ENCODE assay signal across 8 cellular contexts in genomic region chr13:25300861-25301346, GRCh38. TPM values are rescaled to one million over a fixed set of nuclear protein-coding genes. Genes with fewer than 3 reads are reported as not detected.
DNase-seq lines count a peak whose midpoint lies in the region; ATAC-seq, FAIRE-seq and TF ChIP-seq lines count a peak whose summit lies in the region.

No MANE protein-coding gene starts in this region.

- peak overlapping the region; percentile 87 for H3K9ac ChIP-seq in endothelial cell of umbilical vein (replicated peaks; ENCODE audit: extremely low read depth, insufficient read depth, low read length)

- intact Hi-C loops in endothelial cell of umbilical vein (cut with micrococcal nuclease), result loop anchor here (1.0 to 5.0 kb wide), 3 partner anchors 14 to 794 kb away; partner anchors contain the start of gene MTMR6
- intact Hi-C loops in naive thymus-derived CD4-positive, alpha-beta T cell (cut with micrococcal nuclease), result loop anchor here (1.0 to 10.0 kb wide), 13 partner anchors 14 to 1954 kb away; partner anchors contain the start of genes CDK8 (in 2 of the 2), MTMR6 (in 2 of the 2), RNF6 (in 1 of the 2) and RPL21 (in 1 of the 2)
- intact Hi-C loops in vagina (cut with DNase I), result no loop called here

- H3K36me3 ChIP-seq in endothelial cell of umbilical vein (ENCODE audit: control insufficient read depth in 2 of 2, extremely low read depth in 1 of 2, insufficient read depth in 2 of 2, low read length in 2 of 2) (peaks cover 0 to 2% of the 10 kb centered on the region in 2 experiments), vagina (no peaks in the 10 kb centered on the region)
- H3K36me3 ChIP-seq in naive thymus-derived CD4-positive, alpha-beta T cell (ENCODE audit: control insufficient read depth in 2 of 3, insufficient read depth in 3 of 3, low read length in 3 of 3), result no peaks in the 10 kb centered on the region

- peak overlapping the region; percentile 20 to 99 (median 94) for H3K4me3 ChIP-seq in endothelial cell of umbilical vein (replicated peaks in 1 of 3; ENCODE audit: insufficient read depth in 1 of 3, low read depth in 1 of 3, low read length in 3 of 3)
- peak overlapping the region; percentile 64 for H3K4me3 ChIP-seq in naive thymus-derived CD4-positive, alpha-beta T cell (ENCODE audit: low read length)
- peak overlapping the region; percentile 82 to 96 for H3K4me3 ChIP-seq in vagina

- H3K27me3 ChIP-seq in endothelial cell of umbilical vein (ENCODE audit: control insufficient read depth in 2 of 2, insufficient read depth in 2 of 2, low read length in 2 of 2) (peaks cover 11 to 28% of the 10 kb centered on the region in 2 experiments), vagina (no peaks in the 10 kb centered on the region)
- peaks cover 0 to 5% of the 10 kb centered on the region in 2 donors for H3K27me3 ChIP-seq in naive thymus-derived CD4-positive, alpha-beta T cell (ENCODE audit: control insufficient read depth in 2 of 2, insufficient read depth in 2 of 2, low read length in 2 of 2)

- FAIRE-seq in endothelial cell of umbilical vein (lab: Jason Lieb, UNC), result no peak

- no peak for TF ChIP-seq POLR2A in endothelial cell of umbilical vein (IDR thresholded peaks at IDR 0.05; ENCODE audit: low read depth, low read length)
- no peak for TF ChIP-seq POLR2A in vagina (IDR thresholded peaks at IDR 0.05)

- no peak for TF ChIP-seq CTCF in WTC11 (IDR thresholded peaks at IDR 0.05)
- no peak for TF ChIP-seq CTCF in endothelial cell of umbilical vein (IDR thresholded peaks at IDR 0.05; ENCODE audit: extremely low read depth in 1 of 2, insufficient read depth in 1 of 2, low read depth in 1 of 2, low read length in 2 of 2)
- TF ChIP-seq CTCF in vagina (IDR thresholded peaks at IDR 0.05), result no peak

- H3K27ac Mint-ChIP-seq in WTC11, result no peak overlapping the region
- peak overlapping the region; percentile 87 to 97 (median 93) for H3K27ac Mint-ChIP-seq in naive thymus-derived CD4-positive, alpha-beta T cell

- dilution Hi-C loops in endothelial cell of umbilical vein (cut with MboI; ENCODE audit: extremely low pct_ligation_motif_present, low sequenced_read_pairs), result no loop called here

- H2AFZ ChIP-seq in endothelial cell of umbilical vein (ENCODE audit: low read depth, low read length), result peak overlapping the region; percentile 93

- no peak for DNase-seq in WTC11 (ENCODE audit: low spot score)
- no peak for DNase-seq in endothelial cell of umbilical vein (ENCODE audit: low read depth, low spot score)
- peak in 2 of 9 donors; percentile 9 to 33 for DNase-seq in naive thymus-derived CD4-positive, alpha-beta T cell
- no peak for DNase-seq in vagina (ENCODE audit: extremely low spot score in 2 of 2)
- DNase-seq in DMS79 treated with DMSO at 0.1 percent for 48 hours (lab: John Stamatoyannopoulos, UW), result no peak
- no peak for DNase-seq in NCI-H524 treated with DMSO at 0.1 percent for 48 hours (lab: John Stamatoyannopoulos, UW)

- peaks cover 41% of the 10 kb centered on the region for H3K79me2 ChIP-seq in endothelial cell of umbilical vein (ENCODE audit: control insufficient read depth, insufficient read depth, low read length)

- peaks cover 15% of the 10 kb centered on the region for H3K4me1 Mint-ChIP-seq in WTC11
- H3K4me1 Mint-ChIP-seq in naive thymus-derived CD4-positive, alpha-beta T cell, result peaks cover 21 to 48% (median 43%) of the 10 kb centered on the region in 7 donors

- peak overlapping the region; percentile 87 for H3K4me2 ChIP-seq in endothelial cell of umbilical vein (ENCODE audit: insufficient read depth, low read length)

- H3K9me3 Mint-ChIP-seq in WTC11, result 0 out of 2 replicates have a peak, but pooled peaks cover 4% of the 10 kb centered on the region
- H3K9me3 Mint-ChIP-seq in naive thymus-derived CD4-positive, alpha-beta T cell, result no peaks in the 10 kb centered on the region

- ATAC-seq in GM18868 (IDR thresholded peaks at IDR 0.05; ENCODE audit: unreplicated experiment), result peak; percentile 15
- peak; percentile 19 for ATAC-seq in HG02973 (IDR thresholded peaks at IDR 0.05; ENCODE audit: unreplicated experiment)
- ATAC-seq in WTC11, result peak; percentile 20
- peak; percentile 16 for ATAC-seq in naive thymus-derived CD4-positive, alpha-beta T cell

- H4K20me1 ChIP-seq in endothelial cell of umbilical vein (replicated peaks; ENCODE audit: control insufficient read depth, extremely low read depth, insufficient read depth, low read length), result peaks cover 4% of the 10 kb centered on the region

- POLR2A ChIA-PET in WTC11 (lab: Charles Lee), result no interaction called here
- POLR2A ChIA-PET in endothelial cell of umbilical vein (lab: Charles Lee), result no interaction called here
- POLR2A ChIA-PET in naive thymus-derived CD4-positive, alpha-beta T cell (lab: Charles Lee), result interaction anchor here (1.0 to 1.2 kb wide), 3 partner anchors 10 to 17 kb away, joined by 3 to 6 read pairs (median 4); no protein-coding TSS in a partner anchor

- H3K27me3 Mint-ChIP-seq in WTC11 (ENCODE audit: low read depth), result peaks cover 33% of the 10 kb centered on the region
- peaks cover 7 to 23% (median 11%) of the 10 kb centered on the region in 5 donors for H3K27me3 Mint-ChIP-seq in naive thymus-derived CD4-positive, alpha-beta T cell

- peaks cover 18% of the 10 kb centered on the region for H3K36me3 Mint-ChIP-seq in WTC11
- H3K36me3 Mint-ChIP-seq in naive thymus-derived CD4-positive, alpha-beta T cell, result peaks cover 4 to 10% (median 6%) of the 10 kb centered on the region in 5 donors

- CTCF ChIA-PET in WTC11 (lab: Charles Lee), result interaction anchor here (1.3 kb wide), 1 partner anchor 13 kb away, joined by 3 read pairs; no protein-coding TSS in a partner anchor
- CTCF ChIA-PET in endothelial cell of umbilical vein (lab: Charles Lee), result interaction anchor here (2.0 to 2.9 kb wide), 2 partner anchors 8 to 14 kb away, joined by 7 to 18 read pairs; partner anchors contain the start of gene MTMR6
- CTCF ChIA-PET in naive thymus-derived CD4-positive, alpha-beta T cell (lab: Charles Lee), result interaction anchor here (1.0 to 1.5 kb wide), 2 partner anchors 9 to 14 kb away, joined by 4 to 5 read pairs; no protein-coding TSS in a partner anchor

- H3K4me1 ChIP-seq in endothelial cell of umbilical vein (ENCODE audit: control insufficient read depth, extremely low read depth, insufficient read depth, low read length), result peaks cover 16% of the 10 kb centered on the region
- peaks cover 13 to 22% of the 10 kb centered on the region in 2 donors for H3K4me1 ChIP-seq in naive thymus-derived CD4-positive, alpha-beta T cell (ENCODE audit: control insufficient read depth in 2 of 2, insufficient read depth in 2 of 2, low read length in 2 of 2)
- H3K4me1 ChIP-seq in vagina, result peaks cover 31% of the 10 kb centered on the region

- H3K4me3 Mint-ChIP-seq in WTC11, result peak overlapping the region; percentile 89
- peak overlapping the region; percentile 86 to 95 (median 92) for H3K4me3 Mint-ChIP-seq in naive thymus-derived CD4-positive, alpha-beta T cell

- TSS peak; percentile 79 for BruUV-seq in endothelial cell of umbilical vein (replicated peaks; lab: Mats Ljungman, UMichigan)

- H3K9me3 ChIP-seq in endothelial cell of umbilical vein (replicated peaks; ENCODE audit: control insufficient read depth, insufficient read depth, low read length) (no peaks in the 10 kb centered on the region), vagina (no peaks in the 10 kb centered on the region)
- no peaks in the 10 kb centered on the region for H3K9me3 ChIP-seq in naive thymus-derived CD4-positive, alpha-beta T cell (ENCODE audit: control insufficient read depth in 2 of 3, low read length in 3 of 3)

- no peaks in the 10 kb centered on the region for H3K9me1 ChIP-seq in endothelial cell of umbilical vein (replicated peaks; ENCODE audit: control insufficient read depth, extremely low read depth, insufficient read depth, low read length)

- H3K27ac ChIP-seq in endothelial cell of umbilical vein (ENCODE audit: insufficient read depth, low read depth, low read length) (peak overlapping the region; percentile 64), vagina (peak overlapping the region; percentile 93)
- peak overlapping the region; percentile 93 for H3K27ac ChIP-seq in naive thymus-derived CD4-positive, alpha-beta T cell (ENCODE audit: low read depth, low read length)

TF ChIP-seq in endothelial cell of umbilical vein, 7 proteins besides CTCF, POLR2A, EP300 and RAD21 (continues in another document):
- TF ChIP-seq MAX (IDR thresholded peaks at IDR 0.05; ENCODE audit: insufficient read depth, insufficient read length) (no peak), GATA2 (IDR thresholded peaks at IDR 0.05; ENCODE audit: insufficient read depth, insufficient read length, low read depth, low read length) (no peak), POLR2AphosphoS5 (IDR thresholded peaks at IDR 0.05; ENCODE audit: insufficient read depth, low read depth, low read length) (no peak), FOS (IDR thresholded peaks at IDR 0.05; ENCODE audit: borderline replicate concordance, insufficient read depth, low read length) (no peak)

RNA-seq across cellular contexts. Expression of gene NUP58, which starts 0.5 kb away (rescaled TPM):
- total RNA-seq in WTC11 (2021), result 59.0 to 63.4 TPM (median 60.3 TPM) in 3 replicates
- total RNA-seq in endothelial cell of umbilical vein, result 49.6 and 59.2 TPM in 2 replicates
- polyA plus RNA-seq in endothelial cell of umbilical vein, result 27.2 and 28.5 TPM in 2 replicates
- 18.6 and 20.3 TPM in 2 replicates for polyA plus RNA-seq in endothelial cell of umbilical vein (2011; cell fraction: cytosol; rRNA removed)
- 23.2 and 33.8 TPM in 2 replicates for polyA plus RNA-seq in endothelial cell of umbilical vein (2011; cell fraction: nucleus; rRNA removed)
- polyA plus RNA-seq in endothelial cell of umbilical vein (2012), result 19.6 and 26.4 TPM in 2 replicates
- polyA minus RNA-seq in endothelial cell of umbilical vein, result 65.4 and 77.9 TPM in 2 replicates
- polyA minus RNA-seq in endothelial cell of umbilical vein (2011; cell fraction: cytosol; rRNA and poly(A)+ RNA removed), result 23.9 TPM
- polyA minus RNA-seq in endothelial cell of umbilical vein (2011; cell fraction: nucleus; rRNA and poly(A)+ RNA removed), result 37.9 and 48.1 TPM in 2 replicates
- total RNA-seq in naive thymus-derived CD4-positive, alpha-beta T cell, result 10 to 100 TPM; 41.1 to 89.1 (median 57.0) TPM
- 10 to 100 TPM; 13.4 to 22.1 TPM for polyA plus RNA-seq in naive thymus-derived CD4-positive, alpha-beta T cell
- total RNA-seq in vagina, result 64.3 TPM

RNA-seq across cellular contexts. Expression of gene MTMR6, which starts 13.6 kb away (rescaled TPM):
- total RNA-seq in WTC11 (2021), result 7.0 to 8.6 TPM (median 7.6 TPM) in 3 replicates
- 20.9 and 21.7 TPM in 2 replicates for total RNA-seq in endothelial cell of umbilical vein
- 7.3 and 10.2 TPM in 2 replicates for polyA plus RNA-seq in endothelial cell of umbilical vein
- polyA plus RNA-seq in endothelial cell of umbilical vein (2011; cell fraction: cytosol; rRNA removed), result 10.1 and 10.3 TPM in 2 replicates
- 8.9 and 13.2 TPM in 2 replicates for polyA plus RNA-seq in endothelial cell of umbilical vein (2011; cell fraction: nucleus; rRNA removed)
- 16.4 and 22.2 TPM in 2 replicates for polyA plus RNA-seq in endothelial cell of umbilical vein (2012)
- polyA minus RNA-seq in endothelial cell of umbilical vein, result 12.2 and 12.5 TPM in 2 replicates
- polyA minus RNA-seq in endothelial cell of umbilical vein (2011; cell fraction: cytosol; rRNA and poly(A)+ RNA removed), result 8.2 TPM
- 11.2 and 15.6 TPM in 2 replicates for polyA minus RNA-seq in endothelial cell of umbilical vein (2011; cell fraction: nucleus; rRNA and poly(A)+ RNA removed)
- 10 to 100 TPM; 16.0 to 23.2 (median 18.5) TPM for total RNA-seq in naive thymus-derived CD4-positive, alpha-beta T cell
- polyA plus RNA-seq in naive thymus-derived CD4-positive, alpha-beta T cell, result 10 to 100 TPM; 16.3 to 16.6 TPM
- 14.0 TPM for total RNA-seq in vagina
